Comparison of ENCODE assay signal across 32 cellular contexts in the genomic region with DNA sequence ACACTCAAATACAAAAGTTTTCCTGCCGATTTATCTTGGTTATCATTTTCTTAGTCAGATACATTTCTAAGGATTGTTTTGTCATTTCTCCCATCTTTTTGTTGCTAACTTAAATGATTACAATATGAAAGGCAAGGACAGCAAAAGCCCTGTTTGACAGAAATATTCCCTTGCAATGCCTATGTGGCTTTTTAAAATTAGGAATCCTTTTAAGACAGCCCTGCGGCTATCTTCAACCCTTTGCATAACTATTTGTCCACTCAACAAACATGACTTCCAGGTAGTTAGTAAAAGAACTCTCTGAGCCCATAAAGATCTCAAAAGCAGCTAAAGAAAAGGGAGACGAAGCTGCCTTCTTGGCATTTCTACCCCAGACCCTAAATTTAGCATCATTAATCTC.
"Had no signal": no experiment of that assay in that cellular context is flagged by ENCODE, and none has a peak within 500 bp of the region (broad histone marks: within the 10 kb centered on the region; RNA-seq: fewer than 3 reads in every experiment).

No MANE protein-coding gene starts in this region.

- DNase-seq: activated effector memory CD4-positive, alpha-beta T cell treated with anti-CD3 and anti-CD28 coated beads, Interleukin-2, amount 50 U/mL, for 16 hours; activated effector memory CD4-positive, alpha-beta T cell treated with Interleukin-2 at 50 U/mL for 16 hours; activated gamma-delta T cell; activated gamma-delta T cell treated with Interleukin-2 at 50 U/mL for 16 hours; activated naive CD4-positive, alpha-beta T cell; activated naive CD4-positive, alpha-beta T cell treated with anti-CD3 and anti-CD28 coated beads for 36 hours; activated naive CD4-positive, alpha-beta T cell treated with anti-CD3 and anti-CD28 coated beads, Interleukin-2, amount 10 ng/mL, durations not matched to agents 7 days and 5 days; activated naive CD4-positive, alpha-beta T cell treated with anti-CD3 and anti-CD28 coated beads, Interleukin-2, amount 50 U/mL, for 16 hours; activated naive CD4-positive, alpha-beta T cell treated with Interleukin-2 at 50 U/mL for 16 hours; activated naive CD8-positive, alpha-beta T cell treated with anti-CD3 and anti-CD28 coated beads for 36 hours; activated naive CD8-positive, alpha-beta T cell treated with anti-CD3 and anti-CD28 coated beads, Interleukin-2, amount 10 ng/mL, durations not matched to agents 7 days and 5 days; activated naive CD8-positive, alpha-beta T cell treated with anti-CD3 and anti-CD28 coated beads, Interleukin-2, amount 50 U/mL, for 24 hours; activated T-cell treated with anti-CD3 and anti-CD28 coated beads, Interleukin-2, amount 50 U/mL, for 1 hour; activated T-cell treated with anti-CD3 and anti-CD28 coated beads, Interleukin-2, amount 50 U/mL, for 24 hours; activated T-cell treated with anti-CD3 and anti-CD28 coated beads, Interleukin-2, amount 50 U/mL, for 4 hours; activated T-cell treated with anti-CD3 and anti-CD28 coated beads, Interleukin-2, amount 50 U/mL, for 48 hours; activated T-cell treated with anti-CD3 and anti-CD28 coated beads, Interleukin-2, amount 50 U/mL, for 72 hours; adrenal gland; amniotic stem cell; amygdala; anterior cingulate cortex; aorta; body of pancreas; brain microvascular endothelial cell; caudate nucleus; central memory CD4-positive, alpha-beta T cell; cerebellar nuclear complex had no signal

- H3K36me3 ChIP-seq: adrenal gland, ascending aorta, brain microvascular endothelial cell, breast epithelium, cardiac muscle cell had no signal

- FAIRE-seq: astrocyte, bronchial epithelial cell had no signal

- H3K27me3 ChIP-seq: adrenal gland, ascending aorta, body of pancreas, brain microvascular endothelial cell, breast epithelium, cardiac muscle cell had no signal

- H3K4me3 ChIP-seq: adrenal gland, ascending aorta, body of pancreas, breast epithelium, cardiac muscle cell had no signal

- H3K27ac ChIP-seq: adrenal gland, ascending aorta, body of pancreas, brain microvascular endothelial cell, breast epithelium, cardiac muscle cell had no signal

- H3K9me3 ChIP-seq: adrenal gland, body of pancreas, breast epithelium had no signal

- H3K4me1 ChIP-seq: adrenal gland, ascending aorta, body of pancreas, breast epithelium had no signal
